21 cellular contexts compared by ENCODE assay signal in the genomic region with DNA sequence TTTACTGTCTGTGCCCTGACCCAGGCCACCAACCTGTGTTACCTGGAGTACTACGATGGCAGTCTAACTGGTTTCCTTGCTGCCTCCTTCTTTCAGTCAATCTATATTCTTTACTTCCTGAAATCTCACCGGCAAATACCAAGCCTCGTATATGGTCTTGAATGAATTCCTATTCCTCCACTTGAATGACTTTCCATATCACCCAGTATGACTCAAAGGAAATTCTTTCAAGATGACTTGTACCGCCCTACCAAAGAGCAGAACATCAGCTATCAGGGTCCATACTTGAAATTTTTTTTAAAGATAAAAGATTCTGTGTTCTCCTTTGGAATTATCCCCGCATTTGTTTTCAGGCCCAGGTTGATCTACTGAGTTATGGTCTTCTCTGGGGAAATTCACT.
DNase-seq lines count a peak whose midpoint lies in the region; ATAC-seq and TF ChIP-seq lines count a peak whose summit lies in the region.
"Had no signal": no experiment of that assay in that cellular context is flagged by ENCODE, and none has a peak within 500 bp of the region (broad histone marks: within the 10 kb centered on the region; RNA-seq: fewer than 3 reads in every experiment).

No MANE protein-coding gene starts in this region.

- H2BK15ac ChIP-seq in mesenchymal stem cell (ENCODE audit: low read depth, poor library complexity, severe bottlenecking): no peak overlapping the region

- no peak overlapping the region for H3K4me2 ChIP-seq in mesenchymal stem cell (ENCODE audit: low read length, poor library complexity, severe bottlenecking)

- no peaks in the 10 kb centered on the region for H3K36me3 ChIP-seq in mesenchymal stem cell (ENCODE audit: control insufficient read depth in 1 of 2, insufficient read depth in 2 of 2, low read depth in 1 of 2, low read length in 2 of 2)
- H3K36me3 ChIP-seq in colonic mucosa: no peaks in the 10 kb centered on the region
- H3K36me3 ChIP-seq: right lobe of liver, uterus had no signal

- H4K8ac ChIP-seq in mesenchymal stem cell (ENCODE audit: low read length): no peak overlapping the region

- H2AFZ ChIP-seq in mesenchymal stem cell (ENCODE audit: low read depth, low read length): no peak overlapping the region

- DNase-seq in COLO829 (ENCODE audit: low spot score) (peak; percentile 20), RPMI7951 (ENCODE audit: low read depth) (peak; percentile 81), choroid plexus epithelial cell (ENCODE audit: low read depth) (peak; percentile 58), mesenchymal stem cell (peak; percentile 34), colonic mucosa (no peak)
- DNase-seq: activated T-cell treated with anti-CD3 and anti-CD28 coated beads, Interleukin-2, amount 50 U/mL, for 48 hours; HCEC 1CT; left cardiac atrium; MV-4-11; NCI-H2107; NCI-H524; nucleus accumbens; right lobe of liver; SHP77 treated with DMSO at 0.1 percent for 48 hours; T-helper 17 cell; uterus had no signal

- ATAC-seq in GM21529 (IDR thresholded peaks at IDR 0.05; ENCODE audit: unreplicated experiment): no peak
- no peak for ATAC-seq in HG02938 (IDR thresholded peaks at IDR 0.05; ENCODE audit: unreplicated experiment)
- ATAC-seq in SK-N-SH treated with all-trans-retinoic acid at 6 μM for 48 hours: no peak
- ATAC-seq: activated naive CD4-positive, alpha-beta T cell treated with anti-CD3 and anti-CD28 coated beads, Interleukin-2, amount 50 U/mL, for 72 hours; right lobe of liver; T-helper 17 cell; WTC11 had no signal

- H3K4me3 ChIP-seq in choroid plexus epithelial cell (ENCODE audit: low read depth, low read length) (no peak overlapping the region), mesenchymal stem cell (ENCODE audit: insufficient read depth in 1 of 2, low read depth in 1 of 2, low read length in 2 of 2) (no peak overlapping the region), colonic mucosa (no peak overlapping the region)
- H3K4me3 ChIP-seq: right lobe of liver, uterus had no signal

- no peak overlapping the region for H2BK120ac ChIP-seq in mesenchymal stem cell (ENCODE audit: low read depth, low read length)

- no peak overlapping the region for H4K91ac ChIP-seq in mesenchymal stem cell (ENCODE audit: low read length)

- 12% methylated on average over 4 of the region's 5 CpGs for WGBS in mesenchymal stem cell

- H2BK5ac ChIP-seq in mesenchymal stem cell (ENCODE audit: low read depth, low read length, poor library complexity, severe bottlenecking): no peak overlapping the region

- H3K27ac ChIP-seq in mesenchymal stem cell (ENCODE audit: low read length, poor library complexity, severe bottlenecking) (peak overlapping the region; percentile 38), colonic mucosa (no peak overlapping the region)
- H3K27ac ChIP-seq: right lobe of liver, uterus had no signal

- H3K14ac ChIP-seq in mesenchymal stem cell (ENCODE audit: low read length in 2 of 2): no peak overlapping the region

- H3K23ac ChIP-seq in mesenchymal stem cell (ENCODE audit: low read length in 2 of 2): no peak overlapping the region

- H2AK5ac ChIP-seq in mesenchymal stem cell (ENCODE audit: low read length, severe bottlenecking): no peak overlapping the region

- no peak overlapping the region for H2BK12ac ChIP-seq in mesenchymal stem cell (ENCODE audit: low read length in 2 of 2)

- no peaks in the 10 kb centered on the region for H3K4me1 ChIP-seq in mesenchymal stem cell (ENCODE audit: control insufficient read depth, insufficient read depth, low read depth, low read length)
- H3K4me1 ChIP-seq in colonic mucosa: no peaks in the 10 kb centered on the region
- H3K4me1 ChIP-seq: right lobe of liver, uterus had no signal

- no peak overlapping the region for H3K18ac ChIP-seq in mesenchymal stem cell (ENCODE audit: low read depth in 1 of 2, low read length in 2 of 2)

- H3K27me3 ChIP-seq in mesenchymal stem cell (ENCODE audit: control insufficient read depth in 1 of 2, insufficient read depth in 1 of 2, low read length in 2 of 2) (no peaks in the 10 kb centered on the region), colonic mucosa (no peaks in the 10 kb centered on the region)
- H3K27me3 ChIP-seq: right lobe of liver, uterus had no signal

- TF ChIP-seq CTCF in choroid plexus epithelial cell (conservative IDR thresholded peaks at IDR 0.05; ENCODE audit: low read depth, low read length) (no peak), colonic mucosa (IDR thresholded peaks at IDR 0.05) (no peak)

- intact Hi-C loops in colonic mucosa (cut with DNase I): no loop called here

- H3K9me3 ChIP-seq in mesenchymal stem cell (ENCODE audit: control insufficient read depth, low read length): no peaks in the 10 kb centered on the region
- H3K9me3 ChIP-seq in colonic mucosa: no peaks in the 10 kb centered on the region
- H3K9me3 ChIP-seq: right lobe of liver, uterus had no signal

- H3K9ac ChIP-seq in mesenchymal stem cell (ENCODE audit: low read length) (no peak overlapping the region), colonic mucosa (ENCODE audit: low read depth in 2 of 2, low read length in 2 of 2) (no peak overlapping the region)

- no peaks in the 10 kb centered on the region for H3K79me1 ChIP-seq in mesenchymal stem cell (replicated peaks; ENCODE audit: low read length, poor library complexity, severe bottlenecking)

- no peak overlapping the region for H3K4ac ChIP-seq in mesenchymal stem cell (ENCODE audit: low read depth in 1 of 2, low read length in 2 of 2)

TF ChIP-seq in SK-N-SH treated with all-trans-retinoic acid at 6 μM for 48 hours, 23 proteins besides CTCF, POLR2A, EP300 and RAD21:
- TF ChIP-seq, protein P1, sequence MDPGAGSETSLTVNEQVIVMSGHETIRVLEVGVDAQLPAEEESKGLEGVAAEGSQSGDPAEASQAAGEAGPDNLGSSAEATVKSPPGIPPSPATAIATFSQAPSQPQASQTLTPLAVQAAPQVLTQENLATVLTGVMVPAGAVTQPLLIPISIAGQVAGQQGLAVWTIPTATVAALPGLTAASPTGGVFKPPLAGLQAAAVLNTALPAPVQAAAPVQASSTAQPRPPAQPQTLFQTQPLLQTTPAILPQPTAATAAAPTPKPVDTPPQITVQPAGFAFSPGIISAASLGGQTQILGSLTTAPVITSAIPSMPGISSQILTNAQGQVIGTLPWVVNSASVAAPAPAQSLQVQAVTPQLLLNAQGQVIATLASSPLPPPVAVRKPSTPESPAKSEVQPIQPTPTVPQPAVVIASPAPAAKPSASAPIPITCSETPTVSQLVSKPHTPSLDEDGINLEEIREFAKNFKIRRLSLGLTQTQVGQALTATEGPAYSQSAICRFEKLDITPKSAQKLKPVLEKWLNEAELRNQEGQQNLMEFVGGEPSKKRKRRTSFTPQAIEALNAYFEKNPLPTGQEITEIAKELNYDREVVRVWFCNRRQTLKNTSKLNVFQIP (CRISPR knock-in tag; IDR thresholded peaks at IDR 0.05; ENCODE audit: borderline replicate concordance, low read depth): no peak
- TF ChIP-seq ZC3H10 (CRISPR knock-in tag; IDR thresholded peaks at IDR 0.05): no peak
- TF ChIP-seq ZFP30 (CRISPR knock-in tag; IDR thresholded peaks at IDR 0.05): no peak
- TF ChIP-seq ZNF565 (CRISPR knock-in tag; conservative IDR thresholded peaks at IDR 0.05; ENCODE audit: low read depth): no peak
- TF ChIP-seq, protein P2, sequence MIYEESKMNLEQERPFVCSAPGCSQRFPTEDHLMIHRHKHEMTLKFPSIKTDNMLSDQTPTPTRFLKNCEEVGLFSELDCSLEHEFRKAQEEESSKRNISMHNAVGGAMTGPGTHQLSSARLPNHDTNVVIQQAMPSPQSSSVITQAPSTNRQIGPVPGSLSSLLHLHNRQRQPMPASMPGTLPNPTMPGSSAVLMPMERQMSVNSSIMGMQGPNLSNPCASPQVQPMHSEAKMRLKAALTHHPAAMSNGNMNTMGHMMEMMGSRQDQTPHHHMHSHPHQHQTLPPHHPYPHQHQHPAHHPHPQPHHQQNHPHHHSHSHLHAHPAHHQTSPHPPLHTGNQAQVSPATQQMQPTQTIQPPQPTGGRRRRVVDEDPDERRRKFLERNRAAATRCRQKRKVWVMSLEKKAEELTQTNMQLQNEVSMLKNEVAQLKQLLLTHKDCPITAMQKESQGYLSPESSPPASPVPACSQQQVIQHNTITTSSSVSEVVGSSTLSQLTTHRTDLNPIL (CRISPR knock-in tag; IDR thresholded peaks at IDR 0.05; ENCODE audit: low read depth): no peak
- TF ChIP-seq, protein P3, sequence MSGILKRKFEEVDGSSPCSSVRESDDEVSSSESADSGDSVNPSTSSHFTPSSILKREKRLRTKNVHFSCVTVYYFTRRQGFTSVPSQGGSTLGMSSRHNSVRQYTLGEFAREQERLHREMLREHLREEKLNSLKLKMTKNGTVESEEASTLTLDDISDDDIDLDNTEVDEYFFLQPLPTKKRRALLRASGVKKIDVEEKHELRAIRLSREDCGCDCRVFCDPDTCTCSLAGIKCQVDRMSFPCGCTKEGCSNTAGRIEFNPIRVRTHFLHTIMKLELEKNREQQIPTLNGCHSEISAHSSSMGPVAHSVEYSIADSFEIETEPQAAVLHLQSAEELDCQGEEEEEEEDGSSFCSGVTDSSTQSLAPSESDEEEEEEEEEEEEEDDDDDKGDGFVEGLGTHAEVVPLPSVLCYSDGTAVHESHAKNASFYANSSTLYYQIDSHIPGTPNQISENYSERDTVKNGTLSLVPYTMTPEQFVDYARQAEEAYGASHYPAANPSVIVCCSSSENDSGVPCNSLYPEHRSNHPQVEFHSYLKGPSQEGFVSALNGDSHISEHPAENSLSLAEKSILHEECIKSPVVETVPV (CRISPR knock-in tag; IDR thresholded peaks at IDR 0.05): no peak
